ENCODE assay signal across 19 cellular contexts in the genomic region with DNA sequence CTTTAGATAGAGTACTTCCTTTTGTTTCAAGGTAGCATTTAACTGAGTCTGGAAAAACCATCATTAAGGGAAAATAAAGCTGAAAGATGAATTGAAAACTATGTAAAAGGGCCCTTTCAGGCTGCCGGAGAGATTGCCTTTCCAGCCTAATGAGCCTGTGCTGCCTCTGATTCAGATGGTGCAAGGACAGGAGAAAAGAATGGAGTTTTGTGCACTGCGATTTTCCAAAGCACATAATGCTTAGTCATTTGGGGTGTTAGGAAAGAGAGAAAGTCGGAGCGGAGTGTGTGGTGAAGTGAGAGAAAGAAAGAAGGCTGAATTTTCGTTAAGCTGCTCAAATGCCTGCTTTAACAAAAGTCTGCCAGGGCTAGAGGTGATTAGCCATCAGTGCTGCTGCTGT.
DNase-seq lines count a peak whose midpoint lies in the region; ATAC-seq, FAIRE-seq and TF ChIP-seq lines count a peak whose summit lies in the region.
"Had no signal": no experiment of that assay in that cellular context is flagged by ENCODE, and none has a peak within 500 bp of the region (broad histone marks: within the 10 kb centered on the region; RNA-seq: fewer than 3 reads in every experiment).

No MANE protein-coding gene starts in this region.

- H3K9me2 ChIP-seq in GM23338 (ENCODE audit: insufficient read depth), result no peaks in the 10 kb centered on the region

- DNase-seq in GM23338 (ENCODE audit: low spot score), result no peak
- no peak for DNase-seq in astrocyte (ENCODE audit: low read depth)
- DNase-seq in inferior parietal cortex (ENCODE audit: extremely low spot score), result peak; percentile 64
- DNase-seq in pons (ENCODE audit: low spot score), result peak; percentile 76
- no peak for DNase-seq in KG1 (lab: John Stamatoyannopoulos, UW)
- DNase-seq in stimulated activated CD4-positive, alpha-beta T cell treated with anti-CD3 and anti-CD28 coated beads, Interleukin-12 subunit alpha, Interleukin-12 subunit beta, amount 100 ng/mL, for 4 hours, result no peak
- DNase-seq: CD8-positive, alpha-beta memory T cell; DMS53; EL; MV-4-11; NCI-H187 treated with DMSO at 0.1 percent for 48 hours; NCI-H2171; NCI-H446 treated with DMSO at 0.1 percent for 48 hours; NCI-H69; Right ventricle myocardium superior had no signal

- H3K4me2 ChIP-seq in GM23338 (no peak overlapping the region), astrocyte (ENCODE audit: low read length) (no peak overlapping the region)
- H3K4me2 ChIP-seq: KMS-11 had no signal

- peaks cover 4% of the 10 kb centered on the region for H3K27me3 Mint-ChIP-seq in GM23338 (ENCODE audit: insufficient read depth, low read depth, poor library complexity)
- peaks cover 1% of the 10 kb centered on the region for H3K27me3 Mint-ChIP-seq in astrocyte (ENCODE audit: low read depth, unreplicated experiment)

- no peak overlapping the region for H3K4me3 ChIP-seq in GM23338
- no peak overlapping the region for H3K4me3 ChIP-seq in astrocyte (ENCODE audit: insufficient read depth, low read depth, low read length)

- H3K4me1 ChIP-seq in GM23338 (ENCODE audit: insufficient read depth) (no peaks in the 10 kb centered on the region), astrocyte (ENCODE audit: insufficient read depth, low read length) (peaks cover 3% of the 10 kb centered on the region)

- H3K27ac ChIP-seq in GM23338 (ENCODE audit: low read depth), result no peak overlapping the region
- H3K27ac ChIP-seq in astrocyte (ENCODE audit: low read depth, low read length), result no peak overlapping the region
- H3K27ac ChIP-seq: KMS-11 had no signal

- H3K27ac Mint-ChIP-seq in GM23338 (0 out of 2 replicates have a peak overlapping the region, but pooled peaks have one; percentile 16), astrocyte (ENCODE audit: unreplicated experiment) (peak overlapping the region; percentile 73)
- H3K27ac Mint-ChIP-seq: CD8-positive, alpha-beta memory T cell had no signal

- no peak for FAIRE-seq in astrocyte (lab: Jason Lieb, UNC)
- FAIRE-seq: GM12891, RCC 7860 had no signal

- H3K27me3 ChIP-seq in GM23338 (ENCODE audit: insufficient read depth) (no peaks in the 10 kb centered on the region), astrocyte (ENCODE audit: insufficient read depth, low read length) (no peaks in the 10 kb centered on the region)

- H2AFZ ChIP-seq in GM23338 (no peak overlapping the region), astrocyte (ENCODE audit: low read depth, low read length) (no peak overlapping the region)

- H3K36me3 ChIP-seq in GM23338 (ENCODE audit: insufficient read depth), result peaks cover 4% of the 10 kb centered on the region; the same call in 1 of the 2 replicates
- H3K36me3 ChIP-seq in astrocyte (ENCODE audit: insufficient read depth, low read length), result no peaks in the 10 kb centered on the region

- no peak for TF ChIP-seq CTCF in GM23338 (conservative IDR thresholded peaks at IDR 0.05; ENCODE audit: low read depth in 2 of 2)
- TF ChIP-seq CTCF in astrocyte (IDR thresholded peaks at IDR 0.05; ENCODE audit: insufficient read depth, low read depth, low read length), result no peak

- H3K4me3 Mint-ChIP-seq in GM23338 (no peak overlapping the region), astrocyte (ENCODE audit: unreplicated experiment) (no peak overlapping the region)
- H3K4me3 Mint-ChIP-seq: CD8-positive, alpha-beta memory T cell had no signal

- H4K20me1 ChIP-seq in GM23338 (replicated peaks; ENCODE audit: insufficient read depth), result no peaks in the 10 kb centered on the region
- no peaks in the 10 kb centered on the region for H4K20me1 ChIP-seq in astrocyte (ENCODE audit: insufficient read depth, low read length)

- no peaks in the 10 kb centered on the region for H3K79me2 ChIP-seq in GM23338 (replicated peaks; ENCODE audit: insufficient read depth)
- H3K79me2 ChIP-seq in astrocyte (ENCODE audit: insufficient read depth, low read length), result no peaks in the 10 kb centered on the region

- no peaks in the 10 kb centered on the region; the same call in 2 of the 3 replicates for H3K9me3 Mint-ChIP-seq in GM23338
- no peaks in the 10 kb centered on the region for H3K9me3 Mint-ChIP-seq in astrocyte (ENCODE audit: unreplicated experiment)
- H3K9me3 Mint-ChIP-seq: CD8-positive, alpha-beta memory T cell had no signal

- ATAC-seq in GM23338, result no peak
- no peak for ATAC-seq in GM21576 (IDR thresholded peaks at IDR 0.05; ENCODE audit: unreplicated experiment)

- H3K9ac ChIP-seq in astrocyte (ENCODE audit: low read length), result no peak overlapping the region
- H3K9ac ChIP-seq: KMS-11 had no signal

- H3K4me1 Mint-ChIP-seq in GM23338 (peaks cover 25% of the 10 kb centered on the region), astrocyte (ENCODE audit: low read depth, unreplicated experiment) (peaks cover 16% of the 10 kb centered on the region)
- H3K4me1 Mint-ChIP-seq: CD8-positive, alpha-beta memory T cell had no signal

- no peaks in the 10 kb centered on the region for H3K36me3 Mint-ChIP-seq in GM23338 (ENCODE audit: low read depth)
- H3K36me3 Mint-ChIP-seq in astrocyte (ENCODE audit: low read depth, unreplicated experiment), result no peaks in the 10 kb centered on the region
- H3K36me3 Mint-ChIP-seq: CD8-positive, alpha-beta memory T cell had no signal

- no peaks in the 10 kb centered on the region for H3K9me3 ChIP-seq in astrocyte (ENCODE audit: insufficient read depth, low read depth, low read length)

- H3F3A ChIP-seq in GM23338 (replicated peaks; ENCODE audit: low read depth), result no peaks in the 10 kb centered on the region

TF ChIP-seq in GM23338, 12 proteins besides CTCF, POLR2A, EP300 and RAD21:
- TF ChIP-seq NANOG (IDR thresholded peaks at IDR 0.05; ENCODE audit: borderline replicate concordance) (no peak), REST (IDR thresholded peaks at IDR 0.05; ENCODE audit: unreplicated experiment) (no peak), JUNB (IDR thresholded peaks at IDR 0.05; ENCODE audit: unreplicated experiment) (no peak)

Comparison
In these comparisons a context has a peak if more than half of its experiments do, and no peak if none do; other contexts are left out.
1. DNase-seq: peak in inferior parietal cortex (single experiment) and pons (single experiment); none in GM23338 (single experiment), astrocyte (single experiment), KG1 (single experiment) and stimulated activated CD4-positive, alpha-beta T cell treated with anti-CD3 and anti-CD28 coated beads, Interleukin-12 subunit alpha, Interleukin-12 subunit beta, amount 100 ng/mL, for 4 hours (single experiment).